1 cellular context compared by ENCODE assay signal in genomic region chr1:85555867-85556577, GRCh38.
TF ChIP-seq lines count a peak whose summit lies in the region.

No MANE protein-coding gene starts in this region.

TF ChIP-seq in H1, 55 proteins besides CTCF, POLR2A, EP300 and RAD21:
- TF ChIP-seq KDM4A (IDR thresholded peaks at IDR 0.05; ENCODE audit: low read depth, low read length, severe bottlenecking) (no peak), TAF1 (IDR thresholded peaks at IDR 0.05; ENCODE audit: low read depth, low read length) (no peak), MAFK (IDR thresholded peaks at IDR 0.05; ENCODE audit: low read depth, low read length) (no peak), ATF3 (IDR thresholded peaks at IDR 0.05; ENCODE audit: insufficient read depth, low read depth, low read length) (no peak), CREB1 (IDR thresholded peaks at IDR 0.05) (no peak), EZH2 (IDR thresholded peaks at IDR 0.05; ENCODE audit: low read depth, low read length, severe bottlenecking) (no peak), TEAD4 (IDR thresholded peaks at IDR 0.05; ENCODE audit: low read depth, low read length) (no peak), CEBPB (IDR thresholded peaks at IDR 0.05; ENCODE audit: low read depth, low read length) (no peak), SP4 (IDR thresholded peaks at IDR 0.05; ENCODE audit: low read length) (no peak), KDM5A (IDR thresholded peaks at IDR 0.05; ENCODE audit: low read length) (no peak), HDAC6 (IDR thresholded peaks at IDR 0.05; ENCODE audit: low read depth, low read length) (no peak), JUN (IDR thresholded peaks at IDR 0.05; ENCODE audit: low read depth, low read length) (no peak), CBX5 (IDR thresholded peaks at IDR 0.05; ENCODE audit: low read depth, low read length) (no peak), ATF2 (IDR thresholded peaks at IDR 0.05; ENCODE audit: low read length) (no peak), RNF2 (IDR thresholded peaks at IDR 0.05; ENCODE audit: borderline replicate concordance, low read depth, low read length, missing control alignments, poor library complexity, severe bottlenecking) (no peak), BRCA1 (IDR thresholded peaks at IDR 0.05; ENCODE audit: low read depth, low read length) (no peak), CHD2 (IDR thresholded peaks at IDR 0.05; ENCODE audit: low read length) (no peak)
